19 cellular contexts compared by ENCODE assay signal in the genomic region with DNA sequence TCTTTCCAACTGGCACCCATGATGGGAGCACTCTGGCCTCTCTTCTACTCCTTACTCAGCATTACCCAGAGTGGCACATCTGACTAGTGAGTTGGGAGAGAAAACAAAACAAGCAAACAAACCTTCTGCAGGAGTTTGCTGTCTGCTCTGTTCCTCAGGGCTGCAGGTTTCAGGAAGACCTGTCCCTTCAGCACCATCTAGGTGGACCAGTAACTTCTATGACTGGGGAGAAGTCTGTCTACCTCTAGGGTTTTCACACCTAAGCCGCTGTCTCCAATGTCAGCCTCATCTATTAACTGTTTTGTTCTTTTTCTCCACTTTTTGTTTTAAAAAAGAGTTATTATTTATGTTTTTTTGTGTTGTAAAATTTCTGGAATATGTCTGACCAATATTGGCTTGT. TPM values are rescaled to one million over a fixed set of nuclear protein-coding genes. Genes with fewer than 3 reads are reported as not detected.
A peak's percentile ranks its signal among the peaks of the same experiment; 100 is the strongest.
DNase-seq lines count a peak whose midpoint lies in the region; ATAC-seq and TF ChIP-seq lines count a peak whose summit lies in the region.
"Had no signal": no experiment of that assay in that cellular context is flagged by ENCODE, and none has a peak within 500 bp of the region (broad histone marks: within the 10 kb centered on the region; RNA-seq: fewer than 3 reads in every experiment).

No MANE protein-coding gene starts in this region.

- peak; percentile 26 for DNase-seq in GM23338 (ENCODE audit: low spot score)
- peak; percentile 47 for DNase-seq in endodermal cell
- DNase-seq in mesendoderm, result peak; percentile 35
- DNase-seq in Calu3, result no peak
- DNase-seq in left cardiac atrium, result no peak
- DNase-seq: EL, HFFc6, KBM-7, NCI-H1092, NCI-H1436, NCI-H187 treated with DMSO at 0.1 percent for 48 hours, NCI-H2107, NCI-H510A, PC-9 had no signal

- H4K20me1 ChIP-seq in GM23338 (replicated peaks; ENCODE audit: insufficient read depth), result no peaks in the 10 kb centered on the region

- no peaks in the 10 kb centered on the region for H3K9me3 ChIP-seq in endodermal cell (ENCODE audit: control insufficient read depth, low read length)

- no peaks in the 10 kb centered on the region for H3K36me3 ChIP-seq in GM23338 (ENCODE audit: insufficient read depth)
- no peaks in the 10 kb centered on the region for H3K36me3 ChIP-seq in endodermal cell (ENCODE audit: control insufficient read depth, insufficient read depth, low read length)
- H3K36me3 ChIP-seq in mesendoderm (ENCODE audit: control insufficient read depth, insufficient read depth, low read length), result no peaks in the 10 kb centered on the region

- no peaks in the 10 kb centered on the region for H3K79me2 ChIP-seq in GM23338 (replicated peaks; ENCODE audit: insufficient read depth)
- no peaks in the 10 kb centered on the region for H3K79me2 ChIP-seq in mesendoderm (ENCODE audit: control insufficient read depth, insufficient read depth, low read length)

- H3K27me3 ChIP-seq in GM23338 (ENCODE audit: insufficient read depth) (no peaks in the 10 kb centered on the region), endodermal cell (ENCODE audit: control insufficient read depth, insufficient read depth, low read length, poor library complexity, severe bottlenecking) (peaks cover 14% of the 10 kb centered on the region), mesendoderm (ENCODE audit: insufficient read depth, low read length, poor library complexity) (no peaks in the 10 kb centered on the region)

- H2BK120ac ChIP-seq in mesendoderm (ENCODE audit: low read depth, low read length), result no peak overlapping the region

- CTCF ChIA-PET in Calu3 (lab: Charles Lee), result no interaction called here

- H2BK5ac ChIP-seq in mesendoderm (ENCODE audit: low read length), result no peak overlapping the region

- no peak overlapping the region for H4K8ac ChIP-seq in mesendoderm (ENCODE audit: low read depth, low read length)

- H3K79me1 ChIP-seq in mesendoderm (ENCODE audit: low read length), result no peaks in the 10 kb centered on the region

- H3K56ac ChIP-seq in mesendoderm (ENCODE audit: low read length), result no peak overlapping the region

- BruUV-seq in Calu3 (replicated peaks; lab: Mats Ljungman, UMichigan), result no TSS peak

- TF ChIP-seq CTCF in GM23338 (conservative IDR thresholded peaks at IDR 0.05; ENCODE audit: low read depth in 2 of 2), result no peak
- TF ChIP-seq CTCF in endodermal cell (conservative IDR thresholded peaks at IDR 0.05), result no peak
- TF ChIP-seq CTCF in Calu3 (IDR thresholded peaks at IDR 0.05; ENCODE audit: unreplicated experiment), result no peak

- H3K27me3 Mint-ChIP-seq in GM23338 (ENCODE audit: insufficient read depth, low read depth, poor library complexity) (peaks cover 2% of the 10 kb centered on the region), endodermal cell (ENCODE audit: insufficient read depth) (peaks cover 12% of the 10 kb centered on the region), Calu3 (ENCODE audit: unreplicated experiment) (peaks cover 58% of the 10 kb centered on the region)

- H3K27ac ChIP-seq in GM23338 (ENCODE audit: low read depth), result no peak overlapping the region
- no peak overlapping the region for H3K27ac ChIP-seq in endodermal cell (ENCODE audit: low read depth, low read length)
- H3K27ac ChIP-seq in mesendoderm (ENCODE audit: low read depth, low read length), result no peak overlapping the region
- H3K27ac ChIP-seq: PC-9 had no signal

- H3K18ac ChIP-seq in mesendoderm (ENCODE audit: low read length), result no peak overlapping the region

- no peaks in the 10 kb centered on the region for H3K9me2 ChIP-seq in GM23338 (ENCODE audit: insufficient read depth)

- no peak overlapping the region for H2BK15ac ChIP-seq in mesendoderm (replicated peaks; ENCODE audit: low read depth)

- WGBS in endodermal cell (ENCODE audit: insufficient coverage in 1 of 2, insufficient read length in 1 of 2), 2 experiments, result 100% methylated on average over 1 of the region's 1 CpG; no CpG with 5 or more reads in 1 of the 2 experiments
- WGBS in mesendoderm (ENCODE audit: extremely low coverage, insufficient coverage, low lambda C conversion rate), result no CpG with 5 or more reads among the region's 1 CpG

- no peaks in the 10 kb centered on the region for H3F3A ChIP-seq in GM23338 (replicated peaks; ENCODE audit: low read depth)

- H3K4me2 ChIP-seq in GM23338, result no peak overlapping the region
- no peak overlapping the region for H3K4me2 ChIP-seq in mesendoderm (ENCODE audit: low read length)
- H3K4me2 ChIP-seq: PC-9 had no signal

- H3K9me3 Mint-ChIP-seq in GM23338 (no peaks in the 10 kb centered on the region), endodermal cell (no peaks in the 10 kb centered on the region), Calu3 (ENCODE audit: low read depth, unreplicated experiment) (no peaks in the 10 kb centered on the region)
- H3K9me3 Mint-ChIP-seq: CD14-positive monocyte had no signal

- H3K4me1 Mint-ChIP-seq in GM23338, result no peaks in the 10 kb centered on the region
- no peaks in the 10 kb centered on the region for H3K4me1 Mint-ChIP-seq in endodermal cell
- H3K4me1 Mint-ChIP-seq in Calu3 (ENCODE audit: low read depth, unreplicated experiment), result no peaks in the 10 kb centered on the region
- H3K4me1 Mint-ChIP-seq: B cell, CD14-positive monocyte had no signal

- intact Hi-C loops in Calu3 (cut with micrococcal nuclease; ENCODE audit: unreplicated experiment), result no loop called here
- intact Hi-C loops in left cardiac atrium (cut with DNase I), result no loop called here

- no peak overlapping the region for H4K5ac ChIP-seq in mesendoderm (ENCODE audit: low read length)

- no peak overlapping the region for H3K4me3 Mint-ChIP-seq in GM23338
- no peak overlapping the region for H3K4me3 Mint-ChIP-seq in endodermal cell
- no peak overlapping the region for H3K4me3 Mint-ChIP-seq in Calu3 (ENCODE audit: low read depth, unreplicated experiment)
- H3K4me3 Mint-ChIP-seq: B cell, CD14-positive monocyte, HFFc6 had no signal

- no peak overlapping the region for H2AK5ac ChIP-seq in mesendoderm (ENCODE audit: low read length)

- H3K27ac Mint-ChIP-seq in GM23338 (no peak overlapping the region), endodermal cell (no peak overlapping the region), Calu3 (ENCODE audit: unreplicated experiment) (no peak overlapping the region)
- H3K27ac Mint-ChIP-seq: B cell, HFFc6 had no signal

- ATAC-seq in GM23338 (peak; percentile 64), left cardiac atrium (no peak), GM18502 (IDR thresholded peaks at IDR 0.05; ENCODE audit: poor library complexity, unreplicated experiment) (no peak)
- ATAC-seq: SK-N-SH treated with all-trans-retinoic acid at 6 μM for 48 hours had no signal

- H3K23ac ChIP-seq in mesendoderm (ENCODE audit: low read length), result no peak overlapping the region

- no peak overlapping the region for H2AFZ ChIP-seq in GM23338
- H2AFZ ChIP-seq: PC-9 had no signal

- H3K9ac ChIP-seq in endodermal cell (ENCODE audit: extremely low read depth, low read length, poor library complexity, severe bottlenecking) (no peak overlapping the region), mesendoderm (ENCODE audit: low read length) (no peak overlapping the region)

- H3K4me1 ChIP-seq in GM23338 (ENCODE audit: insufficient read depth) (no peaks in the 10 kb centered on the region), endodermal cell (ENCODE audit: control insufficient read depth, insufficient read depth, low read length) (no peaks in the 10 kb centered on the region), mesendoderm (ENCODE audit: control insufficient read depth, low read depth, low read length) (no peaks in the 10 kb centered on the region)

- H3K4ac ChIP-seq in mesendoderm (ENCODE audit: low read depth, low read length), result no peak overlapping the region

- no peak overlapping the region for H3K4me3 ChIP-seq in GM23338
- no peak overlapping the region for H3K4me3 ChIP-seq in endodermal cell (ENCODE audit: low read length)
- no peak overlapping the region for H3K4me3 ChIP-seq in mesendoderm (ENCODE audit: low read length)
- H3K4me3 ChIP-seq: PC-9 had no signal

- H3K36me3 Mint-ChIP-seq in GM23338 (ENCODE audit: low read depth) (no peaks in the 10 kb centered on the region), endodermal cell (ENCODE audit: low read depth) (no peaks in the 10 kb centered on the region), Calu3 (ENCODE audit: insufficient read depth, unreplicated experiment) (no peaks in the 10 kb centered on the region)
- H3K36me3 Mint-ChIP-seq: CD14-positive monocyte had no signal

TF ChIP-seq in GM23338, 12 proteins besides CTCF, POLR2A, EP300 and RAD21 (continues in another document):
- no peak for TF ChIP-seq ZNF114 (CRISPR knock-in tag; IDR thresholded peaks at IDR 0.05)

RNA-seq across cellular contexts. Expression of gene RAB3C, which starts 58.7 kb away (rescaled TPM):
- total RNA-seq in GM23338 (2014; rRNA removed; shearing (Covaris generic)), result 11.7 and 15.0 TPM in 2 replicates
- 27.6 and 30.6 TPM in 2 replicates for polyA plus RNA-seq in GM23338 (2016; fragmentation: Nextera tagmentation; extraction: Ambion mirVana)
- polyA plus RNA-seq in PFSK-1 (2012; ENCODE audit: insufficient read length, low read depth), result 8.9 TPM
- total RNA-seq in endodermal cell, result 10 to 100 TPM in 1 of 2 donors, 1 to 10 TPM in 1; 5.8 to 15.1 TPM
- polyA plus RNA-seq in endodermal cell (2013, experiment 1 of 2), result 20.3 TPM
- 19.6 TPM for polyA plus RNA-seq in endodermal cell (2013, experiment 2 of 2)
- 5.6 TPM for polyA plus RNA-seq in mesendoderm (2013, experiment 1 of 2)
- polyA plus RNA-seq in mesendoderm (2013, experiment 2 of 2), result 4.1 TPM
- total RNA-seq in Calu3 (2022), result not detected in 2 replicates
- 1 to 10 TPM; 1.3 to 1.9 TPM for total RNA-seq in left cardiac atrium
- total RNA-seq: HFFc6, PC-9 had no signal

Comparison
In these comparisons a context has a peak if more than half of its experiments do, and no peak if none do; other contexts are left out.
1. DNase-seq: peak in GM23338 (single experiment), endodermal cell (single experiment) and mesendoderm (single experiment); none in Calu3 (single experiment) and left cardiac atrium (single experiment).